Comparison of ENCODE assay signal across 13 cellular contexts in the genomic region with DNA sequence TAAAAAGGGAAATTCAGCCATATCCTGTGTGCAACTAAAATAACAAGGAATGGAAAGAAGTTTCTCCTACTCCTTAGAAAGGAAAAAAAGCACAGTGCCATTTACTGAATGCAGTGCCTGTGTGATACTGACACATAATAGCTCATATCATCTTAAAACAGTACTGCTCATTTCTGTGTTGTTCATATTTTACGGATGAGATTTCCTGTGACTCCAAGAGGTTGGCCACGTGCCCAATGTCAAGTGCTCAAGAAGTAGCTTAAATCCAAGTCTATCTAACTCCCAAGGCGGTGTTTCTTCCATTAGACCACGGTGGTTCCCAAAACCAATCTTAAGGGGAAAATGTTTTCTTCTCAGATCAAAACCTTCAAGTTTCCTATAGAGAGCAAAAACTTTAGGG. TPM values are rescaled to one million over a fixed set of nuclear protein-coding genes. Genes with fewer than 3 reads are reported as not detected.
DNase-seq lines count a peak whose midpoint lies in the region; ATAC-seq and TF ChIP-seq lines count a peak whose summit lies in the region.
"Had no signal": no experiment of that assay in that cellular context is flagged by ENCODE, and none has a peak within 500 bp of the region (broad histone marks: within the 10 kb centered on the region; RNA-seq: fewer than 3 reads in every experiment).

No MANE protein-coding gene starts in this region.

- BruUV-seq in A673 (replicated peaks; lab: Mats Ljungman, UMichigan) = no TSS peak

- H3K4me1 Mint-ChIP-seq in activated CD8-positive, alpha-beta T cell treated with anti-CD3 and anti-CD28 coated beads, Interleukin-2, amount 10 ng/mL, durations not matched to agents 7 days and 5 days (ENCODE audit: low read depth) = no peaks in the 10 kb centered on the region

- no peak for ATAC-seq in stimulated activated naive CD8-positive, alpha-beta T cell treated with anti-CD3 and anti-CD28 coated beads, Interleukin-15, Interleukin-2, amounts not matched to agents 100 U/mL and 50 U/mL, for 24 hours
- no peak for ATAC-seq in activated CD8-positive, alpha-beta T cell treated with anti-CD3 and anti-CD28 coated beads, Interleukin-2, amount 10 ng/mL, durations not matched to agents 7 days and 5 days
- ATAC-seq: body of pancreas had no signal

- no peak for TF ChIP-seq CTCF in A673 (conservative IDR thresholded peaks at IDR 0.05; ENCODE audit: low read depth, low read length)
- no peak for TF ChIP-seq CTCF in HEK293 (tag by site-specific recombination; IDR thresholded peaks at IDR 0.05)

- H3K9me3 Mint-ChIP-seq in activated CD8-positive, alpha-beta T cell treated with anti-CD3 and anti-CD28 coated beads, Interleukin-2, amount 10 ng/mL, durations not matched to agents 7 days and 5 days (ENCODE audit: insufficient read depth) = no peaks in the 10 kb centered on the region
- H3K9me3 Mint-ChIP-seq: natural killer cell treated with Interleukin-12 subunit alpha and Interleukin-12 subunit beta and Interleukin-15 and Interleukin-18, amount 100 ng/mL, for 72 hours had no signal

- H3K9me3 ChIP-seq in A673 (ENCODE audit: low read depth, low read length, poor library complexity, severe bottlenecking) = no peaks in the 10 kb centered on the region
- no peaks in the 10 kb centered on the region for H3K9me3 ChIP-seq in HEK293 (ENCODE audit: control insufficient read depth, insufficient read depth, low read depth, low read length)
- H3K9me3 ChIP-seq: body of pancreas, upper lobe of left lung had no signal

- no peak overlapping the region for H3K27ac Mint-ChIP-seq in activated CD8-positive, alpha-beta T cell treated with anti-CD3 and anti-CD28 coated beads, Interleukin-2, amount 10 ng/mL, durations not matched to agents 7 days and 5 days
- H3K27ac Mint-ChIP-seq: natural killer cell treated with Interleukin-12 subunit alpha and Interleukin-12 subunit beta and Interleukin-15 and Interleukin-18, amount 100 ng/mL, for 72 hours had no signal

- H3K4me3 ChIP-seq in A673 (ENCODE audit: low read depth, low read length, poor library complexity, severe bottlenecking) (no peak overlapping the region), HEK293 (ENCODE audit: low read depth, low read length) (no peak overlapping the region)
- H3K4me3 ChIP-seq: body of pancreas, smooth muscle cell, upper lobe of left lung had no signal

- no peaks in the 10 kb centered on the region for H3K36me3 ChIP-seq in A673 (ENCODE audit: insufficient read depth, low read length, poor library complexity, severe bottlenecking)
- peaks cover 0 to 20% of the 10 kb centered on the region in 2 experiments; a peak in 1 of 3 replicates for H3K36me3 ChIP-seq in HEK293 (ENCODE audit: control insufficient read depth in 2 of 2, insufficient read depth in 1 of 2, low read length in 2 of 2)
- H3K36me3 ChIP-seq: upper lobe of left lung had no signal

- peaks cover 2% of the 10 kb centered on the region for H3K36me3 Mint-ChIP-seq in activated CD8-positive, alpha-beta T cell treated with anti-CD3 and anti-CD28 coated beads, Interleukin-2, amount 10 ng/mL, durations not matched to agents 7 days and 5 days (ENCODE audit: low read depth)
- H3K36me3 Mint-ChIP-seq: natural killer cell treated with Interleukin-12 subunit alpha and Interleukin-12 subunit beta and Interleukin-15 and Interleukin-18, amount 100 ng/mL, for 72 hours had no signal

- peak; percentile 65 for DNase-seq in A673 (ENCODE audit: low spot score)
- DNase-seq in T1000 (lab: John Stamatoyannopoulos, UW) = peak; percentile 10
- peak; percentile 62 for DNase-seq in glomerular visceral epithelial cell (ENCODE audit: extremely low spot score)
- no peak for DNase-seq in stimulated activated naive CD8-positive, alpha-beta T cell treated with anti-CD3 and anti-CD28 coated beads, Interleukin-15, Interleukin-2, amounts not matched to agents 100 U/mL and 50 U/mL, for 24 hours
- DNase-seq in activated CD8-positive, alpha-beta T cell treated with anti-CD3 and anti-CD28 coated beads, Interleukin-2, amount 10 ng/mL, durations not matched to agents 7 days and 5 days = no peak
- DNase-seq in HuH-7.5 (ENCODE audit: low spot score) = no peak
- DNase-seq in NCI-H2029 (lab: John Stamatoyannopoulos, UW) = no peak
- DNase-seq: activated T-cell treated with anti-CD3 and anti-CD28 coated beads, Interleukin-2, amount 50 U/mL, for 1 hour had no signal

- H3K4me3 Mint-ChIP-seq in activated CD8-positive, alpha-beta T cell treated with anti-CD3 and anti-CD28 coated beads, Interleukin-2, amount 10 ng/mL, durations not matched to agents 7 days and 5 days = no peak overlapping the region
- H3K4me3 Mint-ChIP-seq: natural killer cell treated with Interleukin-12 subunit alpha and Interleukin-12 subunit beta and Interleukin-15 and Interleukin-18, amount 100 ng/mL, for 72 hours had no signal

- POLR2A ChIA-PET in A673 (lab: Charles Lee; ENCODE audit: low non-redundant PET) = no interaction called here
- POLR2A ChIA-PET in HEK293 (lab: Yijun Ruan, JAX) = no interaction called here
- POLR2A ChIA-PET in activated CD8-positive, alpha-beta T cell treated with anti-CD3 and anti-CD28 coated beads, Interleukin-2, amount 10 ng/mL, durations not matched to agents 7 days and 5 days (lab: Charles Lee) = no interaction called here

- CTCF ChIA-PET in A673 (lab: Charles Lee) = no interaction called here
- CTCF ChIA-PET in HEK293 (lab: Yijun Ruan, JAX) = interaction anchor here (0.7 kb wide), 1 partner anchor 183 kb away, joined by 3 read pairs; no protein-coding TSS in a partner anchor
- CTCF ChIA-PET in activated CD8-positive, alpha-beta T cell treated with anti-CD3 and anti-CD28 coated beads, Interleukin-2, amount 10 ng/mL, durations not matched to agents 7 days and 5 days (lab: Charles Lee) = interaction anchor here (0.6 to 1.0 kb wide), 2 partner anchors 75 to 197 kb away, joined by 3 read pairs; no protein-coding TSS in a partner anchor

- intact Hi-C loops in A673 (cut with micrococcal nuclease; ENCODE audit: unreplicated experiment) = no loop called here

- H3K27ac ChIP-seq in A673 (ENCODE audit: low read depth, low read length, poor library complexity, severe bottlenecking) (no peak overlapping the region), HEK293 (ENCODE audit: extremely low read depth, low read depth, low read length) (no peak overlapping the region)
- H3K27ac ChIP-seq: body of pancreas, upper lobe of left lung had no signal

- H3K27me3 ChIP-seq in A673 (replicated peaks; ENCODE audit: insufficient read depth, low read depth, low read length, poor library complexity) = no peaks in the 10 kb centered on the region
- H3K27me3 ChIP-seq: body of pancreas, upper lobe of left lung had no signal

- H3K4me1 ChIP-seq in A673 (ENCODE audit: insufficient read depth, low read length, poor library complexity, severe bottlenecking) (peaks cover 8% of the 10 kb centered on the region), HEK293 (ENCODE audit: control insufficient read depth, insufficient read depth, low read length) (peaks cover 16% of the 10 kb centered on the region)

- no peaks in the 10 kb centered on the region for H3K27me3 Mint-ChIP-seq in activated CD8-positive, alpha-beta T cell treated with anti-CD3 and anti-CD28 coated beads, Interleukin-2, amount 10 ng/mL, durations not matched to agents 7 days and 5 days (ENCODE audit: low read depth)

TF ChIP-seq in HEK293, 187 proteins besides CTCF, POLR2A, EP300 and RAD21:
- TF ChIP-seq FEZF1 (tag by site-specific recombination; IDR thresholded peaks at IDR 0.05) = peak; percentile 91
- TF ChIP-seq, protein P1, sequence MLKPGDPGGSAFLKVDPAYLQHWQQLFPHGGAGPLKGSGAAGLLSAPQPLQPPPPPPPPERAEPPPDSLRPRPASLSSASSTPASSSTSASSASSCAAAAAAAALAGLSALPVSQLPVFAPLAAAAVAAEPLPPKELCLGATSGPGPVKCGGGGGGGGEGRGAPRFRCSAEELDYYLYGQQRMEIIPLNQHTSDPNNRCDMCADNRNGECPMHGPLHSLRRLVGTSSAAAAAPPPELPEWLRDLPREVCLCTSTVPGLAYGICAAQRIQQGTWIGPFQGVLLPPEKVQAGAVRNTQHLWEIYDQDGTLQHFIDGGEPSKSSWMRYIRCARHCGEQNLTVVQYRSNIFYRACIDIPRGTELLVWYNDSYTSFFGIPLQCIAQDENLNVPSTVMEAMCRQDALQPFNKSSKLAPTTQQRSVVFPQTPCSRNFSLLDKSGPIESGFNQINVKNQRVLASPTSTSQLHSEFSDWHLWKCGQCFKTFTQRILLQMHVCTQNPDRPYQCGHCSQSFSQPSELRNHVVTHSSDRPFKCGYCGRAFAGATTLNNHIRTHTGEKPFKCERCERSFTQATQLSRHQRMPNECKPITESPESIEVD (tag by site-specific recombination; IDR thresholded peaks at IDR 0.05) = peak; percentile 15; the same call in 1 of the 2 replicates
- TF ChIP-seq, protein P2, sequence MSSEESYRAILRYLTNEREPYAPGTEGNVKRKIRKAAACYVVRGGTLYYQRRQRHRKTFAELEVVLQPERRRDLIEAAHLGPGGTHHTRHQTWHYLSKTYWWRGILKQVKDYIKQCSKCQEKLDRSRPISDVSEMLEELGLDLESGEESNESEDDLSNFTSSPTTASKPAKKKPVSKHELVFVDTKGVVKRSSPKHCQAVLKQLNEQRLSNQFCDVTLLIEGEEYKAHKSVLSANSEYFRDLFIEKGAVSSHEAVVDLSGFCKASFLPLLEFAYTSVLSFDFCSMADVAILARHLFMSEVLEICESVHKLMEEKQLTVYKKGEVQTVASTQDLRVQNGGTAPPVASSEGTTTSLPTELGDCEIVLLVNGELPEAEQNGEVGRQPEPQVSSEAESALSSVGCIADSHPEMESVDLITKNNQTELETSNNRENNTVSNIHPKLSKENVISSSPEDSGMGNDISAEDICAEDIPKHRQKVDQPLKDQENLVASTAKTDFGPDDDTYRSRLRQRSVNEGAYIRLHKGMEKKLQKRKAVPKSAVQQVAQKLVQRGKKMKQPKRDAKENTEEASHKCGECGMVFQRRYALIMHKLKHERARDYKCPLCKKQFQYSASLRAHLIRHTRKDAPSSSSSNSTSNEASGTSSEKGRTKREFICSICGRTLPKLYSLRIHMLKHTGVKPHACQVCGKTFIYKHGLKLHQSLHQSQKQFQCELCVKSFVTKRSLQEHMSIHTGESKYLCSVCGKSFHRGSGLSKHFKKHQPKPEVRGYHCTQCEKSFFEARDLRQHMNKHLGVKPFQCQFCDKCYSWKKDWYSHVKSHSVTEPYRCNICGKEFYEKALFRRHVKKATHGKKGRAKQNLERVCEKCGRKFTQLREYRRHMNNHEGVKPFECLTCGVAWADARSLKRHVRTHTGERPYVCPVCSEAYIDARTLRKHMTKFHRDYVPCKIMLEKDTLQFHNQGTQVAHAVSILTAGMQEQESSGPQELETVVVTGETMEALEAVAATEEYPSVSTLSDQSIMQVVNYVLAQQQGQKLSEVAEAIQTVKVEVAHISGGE (tag by site-specific recombination; conservative IDR thresholded peaks at IDR 0.05; ENCODE audit: low read depth) = peak; percentile 77
- TF ChIP-seq ZNF776 (tag by site-specific recombination; IDR thresholded peaks at IDR 0.05; ENCODE audit: borderline replicate concordance) = no peak

RNA-seq across cellular contexts. Expression of a gene that starts 20.0 kb away (rescaled TPM):
- 5.4 and 6.4 TPM in 2 replicates for total RNA-seq in A673 (2021)
- 1 to 10 TPM; 6.7 to 7.0 TPM for total RNA-seq in activated CD8-positive, alpha-beta T cell treated with anti-CD3 and anti-CD28 coated beads, Interleukin-2, amount 10 ng/mL, durations not matched to agents 7 days and 5 days

Comparison
In these comparisons a context has a peak if more than half of its experiments do, and no peak if none do; other contexts are left out.
1. DNase-seq: peak in A673 (single experiment), T1000 (single experiment) and glomerular visceral epithelial cell (single experiment); none in stimulated activated naive CD8-positive, alpha-beta T cell treated with anti-CD3 and anti-CD28 coated beads, Interleukin-15, Interleukin-2, amounts not matched to agents 100 U/mL and 50 U/mL, for 24 hours (single experiment), activated CD8-positive, alpha-beta T cell treated with anti-CD3 and anti-CD28 coated beads, Interleukin-2, amount 10 ng/mL, durations not matched to agents 7 days and 5 days (single experiment), HuH-7.5 (single experiment) and NCI-H2029 (single experiment).